ENCODE assay signal across 8 cellular contexts in the genomic region with DNA sequence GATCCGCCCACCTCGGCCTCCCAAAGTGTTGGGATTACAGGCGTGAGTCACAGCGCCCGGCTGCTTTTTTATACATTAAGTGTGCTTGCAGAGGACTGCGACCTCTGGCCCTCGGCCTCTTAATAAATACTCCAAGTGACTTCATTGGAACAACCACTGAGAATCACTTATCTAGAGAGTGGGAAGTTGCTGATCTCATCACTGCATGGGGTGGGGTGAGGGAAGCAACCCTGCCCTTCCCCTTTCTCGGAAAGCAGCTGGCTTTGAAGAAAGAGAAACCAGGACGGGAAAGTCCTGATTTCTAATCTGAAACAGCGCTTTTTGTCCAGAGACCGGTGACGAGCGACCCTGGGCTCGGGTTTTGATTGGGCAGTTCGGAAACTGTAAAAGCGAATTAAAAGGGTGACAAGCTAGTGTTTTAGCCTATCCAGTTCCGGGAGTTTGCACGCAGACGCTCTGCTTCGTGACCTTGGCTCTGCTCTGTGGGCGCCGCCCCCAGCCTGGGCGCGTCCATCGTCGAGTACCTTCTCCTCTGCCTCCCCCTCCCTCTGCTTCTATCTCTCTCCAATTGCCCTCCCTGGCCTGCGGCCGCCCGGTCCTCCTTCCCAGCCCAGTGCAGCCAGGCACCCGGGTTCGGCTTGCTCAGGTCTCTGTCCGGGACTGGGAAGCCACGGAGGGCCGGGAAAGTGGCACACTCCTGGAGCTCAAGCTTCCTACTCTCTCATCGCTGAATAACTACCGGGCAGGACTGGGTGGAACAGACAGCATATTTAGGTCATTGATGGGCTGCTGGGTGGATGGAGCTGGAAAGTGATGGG. TPM values are rescaled to one million over a fixed set of nuclear protein-coding genes. Genes with fewer than 3 reads are reported as not detected.
DNase-seq lines count a peak whose midpoint lies in the region; ATAC-seq, FAIRE-seq and TF ChIP-seq lines count a peak whose summit lies in the region.

No MANE protein-coding gene starts in this region.

- H3K4me1 Mint-ChIP-seq in activated B cell treated with CpG ODN at 0.5 μM for 24 hours, result peaks cover 75% of the 10 kb centered on the region

- CTCF ChIA-PET in activated B cell treated with CpG ODN at 0.5 μM for 24 hours (lab: Charles Lee), result interaction anchor here (1.0 to 5.9 kb wide), 6 partner anchors 8 to 65 kb away, joined by 3 to 96 read pairs (median 13); partner anchors contain the start of genes B2M, PATL2 and SPG11

- WGBS in small intestine, 3 donors, result 0% methylated on average over 35 to 36 of the region's 36 CpGs

- no peaks in the 10 kb centered on the region for H3K27me3 ChIP-seq in small intestine (ENCODE audit: control insufficient read depth in 2 of 2, insufficient read depth in 2 of 2, low read length in 2 of 2)

- peak overlapping the region; percentile 97 for H3K27ac ChIP-seq in caudate nucleus (ENCODE audit: low read depth, low read length)
- peak overlapping the region; percentile 99 to 100 for H3K27ac ChIP-seq in small intestine (ENCODE audit: low read depth in 1 of 2, low read length in 1 of 2)

- H3K9me3 Mint-ChIP-seq in activated B cell treated with CpG ODN at 0.5 μM for 24 hours, result no peaks in the 10 kb centered on the region

- H3K9me3 ChIP-seq in small intestine (ENCODE audit: control insufficient read depth, low read depth), result no peaks in the 10 kb centered on the region

- POLR2A ChIA-PET in activated B cell treated with CpG ODN at 0.5 μM for 24 hours (lab: Charles Lee), result interaction anchor here (0.6 to 24.4 kb wide), 24 partner anchors 0 to 1618 kb away, joined by 3 to 2387 read pairs (median 6); partner anchors contain the start of genes B2M, EIF3J, PATL2 and SPG11

- peak; percentile 88 for DNase-seq in AG08396 (ENCODE audit: low spot score)
- DNase-seq in NCI-H226, result peak; percentile 98
- peak; percentile 86 for DNase-seq in activated B cell treated with CpG ODN at 0.5 μM for 24 hours
- peak; percentile 76 to 98 (median 93) for DNase-seq in caudate nucleus (lab: John Stamatoyannopoulos, UW)
- DNase-seq in iPS-NIHi7 (ENCODE audit: extremely low spot score), result peak; percentile 88
- peak; percentile 99 for DNase-seq in small intestine

- peak; percentile 88 for TF ChIP-seq POLR2A in GM18951 (IDR thresholded peaks at IDR 0.05; ENCODE audit: extremely low read depth, insufficient read depth, insufficient read length)

- peaks cover 5 to 18% of the 10 kb centered on the region in 2 donors for H3K4me1 ChIP-seq in small intestine (ENCODE audit: control insufficient read depth in 2 of 2, insufficient read depth in 1 of 2, low read depth in 1 of 2, low read length in 1 of 2)

- no peaks in the 10 kb centered on the region for H3K27me3 Mint-ChIP-seq in activated B cell treated with CpG ODN at 0.5 μM for 24 hours

- intact Hi-C loops in activated B cell treated with CpG ODN at 0.5 μM for 24 hours (cut with micrococcal nuclease), result loop anchor here (1.0 to 5.0 kb wide), 8 partner anchors 9 to 674 kb away; partner anchors contain the start of genes B2M, EIF3J, PATL2 and SPG11

- peak overlapping the region; percentile 100 for H3K27ac Mint-ChIP-seq in activated B cell treated with CpG ODN at 0.5 μM for 24 hours

- no peak for TF ChIP-seq CTCF in activated B cell treated with CpG ODN at 0.5 μM for 24 hours (IDR thresholded peaks at IDR 0.05)

- H3K4me3 Mint-ChIP-seq in activated B cell treated with CpG ODN at 0.5 μM for 24 hours, result peak overlapping the region; percentile 99

- FAIRE-seq in small intestine (lab: Jason Lieb, UNC), result peak; percentile 71

- H3K4me3 ChIP-seq in small intestine (ENCODE audit: low read depth in 1 of 2, low read length in 2 of 2), result peak overlapping the region; percentile 75 to 88

- ATAC-seq in HG03196 (IDR thresholded peaks at IDR 0.05; ENCODE audit: unreplicated experiment) (peak; percentile 66), activated B cell treated with CpG ODN at 0.5 μM for 24 hours (ENCODE audit: low read depth) (peak; percentile 74)

- in situ Hi-C loops in GM18951 (cut with MboI; ENCODE audit: low sequenced_read_pairs, unreplicated experiment), result no loop called here

- peaks cover 20% of the 10 kb centered on the region for H3K36me3 Mint-ChIP-seq in activated B cell treated with CpG ODN at 0.5 μM for 24 hours (ENCODE audit: low read depth)

- no peaks in the 10 kb centered on the region for H3K36me3 ChIP-seq in small intestine (ENCODE audit: control insufficient read depth in 2 of 2, insufficient read depth in 2 of 2, low read length in 2 of 2)

RNA-seq across cellular contexts. Expression of gene TRIM69, which starts 7.5 kb away (rescaled TPM):
- 30.8 and 35.4 TPM in 2 replicates for total RNA-seq in activated B cell treated with CpG ODN at 0.5 μM for 24 hours
- polyA plus RNA-seq in small intestine, result 10 to 100 TPM in 2 of 3 donors, 1 to 10 TPM in 1; 8.1 to 18.5 (median 12.4) TPM

RNA-seq across cellular contexts. Expression of gene B2M, which starts 17.5 kb away (rescaled TPM):
- 3,396 and 3,707 TPM in 2 replicates for total RNA-seq in activated B cell treated with CpG ODN at 0.5 μM for 24 hours
- 1,000 to 10,000 TPM; 3,206 to 5,068 (median 5,057) TPM for polyA plus RNA-seq in small intestine

RNA-seq across cellular contexts. Expression of gene PATL2, which starts 17.7 kb away (rescaled TPM):
- total RNA-seq in activated B cell treated with CpG ODN at 0.5 μM for 24 hours, result 19.8 and 27.2 TPM in 2 replicates
- polyA plus RNA-seq in small intestine, result 1 to 10 TPM; 1.5 to 6.8 (median 4.2) TPM

Comparison
In these comparisons a context has a peak if more than half of its experiments do, and no peak if none do; other contexts are left out.
1. Peak in every context shown above with its lines: DNase-seq, ATAC-seq, H3K4me3 ChIP-seq and H3K27ac ChIP-seq.